In the genomic region with DNA sequence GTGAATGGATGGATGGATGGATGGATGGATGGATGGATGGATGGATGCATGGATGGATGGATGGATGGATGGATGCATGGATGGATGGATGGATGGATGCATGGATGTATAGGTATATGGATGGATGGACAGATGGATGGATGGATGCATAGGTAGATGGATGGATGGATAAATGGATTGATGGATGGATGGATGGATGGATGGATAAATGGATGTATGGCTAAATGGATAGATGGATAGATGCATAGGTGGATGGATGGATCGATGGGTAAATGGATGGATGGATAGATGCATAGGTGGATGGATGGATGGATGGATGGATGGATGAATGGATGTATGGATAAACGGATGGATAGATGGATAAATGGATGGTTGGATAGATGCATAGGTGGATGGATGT, we compare ENCODE assay signal across 1 cellular context. TPM values are rescaled to one million over a fixed set of nuclear protein-coding genes. Genes with fewer than 3 reads are reported as not detected.
"Had no signal": no experiment of that assay in that cellular context is flagged by ENCODE, and none has a peak within 500 bp of the region (broad histone marks: within the 10 kb centered on the region; RNA-seq: fewer than 3 reads in every experiment).

No MANE protein-coding gene starts in this region.

RNA-seq across cellular contexts. Expression of gene KCNJ15, which starts 9.7 kb away (rescaled TPM):
- polyA plus RNA-seq: neural cell had no signal
